ENCODE assay signal across 30 cellular contexts in genomic region chr5:129051283-129051682, GRCh38.
"Had no signal": no experiment of that assay in that cellular context is flagged by ENCODE, and none has a peak within 500 bp of the region (broad histone marks: within the 10 kb centered on the region; RNA-seq: fewer than 3 reads in every experiment).

No MANE protein-coding gene starts in this region.

- H3K27me3 Mint-ChIP-seq: activated CD4-positive, alpha-beta T cell treated with anti-CD3 and anti-CD28 coated beads, Interleukin-2, amount 10 ng/mL, durations not matched to agents 7 days and 5 days had no signal

- H3K9me3 ChIP-seq: MG63 had no signal

- H3K4me3 ChIP-seq: MG63, PC-9 had no signal

- H3K4me1 Mint-ChIP-seq: activated CD4-positive, alpha-beta T cell treated with anti-CD3 and anti-CD28 coated beads, Interleukin-2, amount 10 ng/mL, durations not matched to agents 7 days and 5 days; central memory CD8-positive, alpha-beta T cell; T-cell; T-helper 17 cell had no signal

- DNase-seq: activated CD4-positive, alpha-beta T cell treated with anti-CD3 and anti-CD28 coated beads, Interleukin-2, amount 10 ng/mL, durations not matched to agents 7 days and 5 days; activated CD4-positive, alpha-beta T cell treated with anti-CD3 and anti-CD28 coated beads, Interleukin-2, amount 50 U/mL, for 48 hours; activated CD8-positive, alpha-beta T cell treated with anti-CD3 and anti-CD28 coated beads, Interleukin-2, amount 10 ng/mL, durations not matched to agents 7 days and 5 days; activated gamma-delta T cell treated with Interleukin-2 at 50 U/mL for 16 hours; activated naive CD4-positive, alpha-beta T cell treated with anti-CD3 and anti-CD28 coated beads for 36 hours; activated T-cell treated with anti-CD3 and anti-CD28 coated beads, Interleukin-2, amount 50 U/mL, for 4 hours; aorta; brain microvascular endothelial cell; Karpas-422; MG63; NCI-H1048; NCI-H1105 treated with DMSO at 0.1 percent for 48 hours; NCI-H1436; NCI-H1694; NCI-H1930; NCI-H2081 treated with DMSO at 0.1 percent for 48 hours; NCI-H226; NCI-H446 treated with DMSO at 0.1 percent for 48 hours; NCI-H524; NCI-H748 treated with DMSO at 0.1 percent for 48 hours; NK-92 treated with Interleukin-12 subunit alpha and Interleukin-12 subunit beta, amount 100 ng/mL, for 24 hours; PC-9; Right ventricle myocardium superior; T-cell; T-helper 17 cell; WERI-Rb-1 had no signal

- H3K9me3 Mint-ChIP-seq: activated CD4-positive, alpha-beta T cell treated with anti-CD3 and anti-CD28 coated beads, Interleukin-2, amount 10 ng/mL, durations not matched to agents 7 days and 5 days; activated naive CD4-positive, alpha-beta T cell treated with anti-CD3 and anti-CD28 coated beads for 36 hours; activated naive CD4-positive, alpha-beta T cell treated with anti-CD3 and anti-CD28 coated beads, Interleukin-2, amount 50 U/mL, for 72 hours; activated T-cell treated with anti-CD3 and anti-CD28 coated beads, Interleukin-2, amount 50 U/mL, for 4 hours; activated T-helper 1 cell treated with anti-CD3 and anti-CD28 coated beads, Interleukin-12 subunit alpha, Interleukin-12 subunit beta, Interleukin-2, Interleukin-4 antibody, amounts not matched to agents 30 ng/mL and 10 ng/mL and 1 ng/mL, durations not matched to agents 14 hours and 24 hours and 36 hours; central memory CD8-positive, alpha-beta T cell; T-cell had no signal

- H3K27ac ChIP-seq: brain microvascular endothelial cell, PC-9, RWPE1, WERI-Rb-1 had no signal

- H3K27me3 ChIP-seq: brain microvascular endothelial cell, MG63 had no signal

- H3K27ac Mint-ChIP-seq: activated CD4-positive, alpha-beta T cell treated with anti-CD3 and anti-CD28 coated beads, Interleukin-2, amount 10 ng/mL, durations not matched to agents 7 days and 5 days; activated CD8-positive, alpha-beta T cell treated with anti-CD3 and anti-CD28 coated beads, Interleukin-2, amount 10 ng/mL, durations not matched to agents 7 days and 5 days; activated naive CD4-positive, alpha-beta T cell treated with anti-CD3 and anti-CD28 coated beads for 36 hours; activated T-helper 1 cell treated with anti-CD3 and anti-CD28 coated beads, Interleukin-12 subunit alpha, Interleukin-12 subunit beta, Interleukin-2, Interleukin-4 antibody, amounts not matched to agents 30 ng/mL and 10 ng/mL and 1 ng/mL, durations not matched to agents 14 hours and 24 hours and 36 hours; T-cell; T-helper 17 cell had no signal

- H3K36me3 ChIP-seq: brain microvascular endothelial cell, MG63, WERI-Rb-1 had no signal

- H3K4me3 Mint-ChIP-seq: activated CD4-positive, alpha-beta T cell treated with anti-CD3 and anti-CD28 coated beads, Interleukin-2, amount 10 ng/mL, durations not matched to agents 7 days and 5 days; activated CD8-positive, alpha-beta T cell treated with anti-CD3 and anti-CD28 coated beads, Interleukin-2, amount 10 ng/mL, durations not matched to agents 7 days and 5 days; activated naive CD4-positive, alpha-beta T cell treated with anti-CD3 and anti-CD28 coated beads for 36 hours; activated T-cell treated with anti-CD3 and anti-CD28 coated beads, Interleukin-2, amount 50 U/mL, for 4 hours; activated T-helper 1 cell treated with anti-CD3 and anti-CD28 coated beads, Interleukin-12 subunit alpha, Interleukin-12 subunit beta, Interleukin-2, Interleukin-4 antibody, amounts not matched to agents 30 ng/mL and 10 ng/mL and 1 ng/mL, durations not matched to agents 14 hours and 24 hours and 36 hours; central memory CD8-positive, alpha-beta T cell; T-cell; T-helper 17 cell had no signal

- H3K36me3 Mint-ChIP-seq: T-cell had no signal
